Comparison of ENCODE assay signal across 26 cellular contexts in genomic region chr2:70519453-70519852, GRCh38.
"Had no signal": no experiment of that assay in that cellular context is flagged by ENCODE, and none has a peak within 500 bp of the region (broad histone marks: within the 10 kb centered on the region; RNA-seq: fewer than 3 reads in every experiment).

No MANE protein-coding gene starts in this region.

- H3K9me3 ChIP-seq: left ventricle myocardium inferior, mucosa of descending colon, pancreas, prostate gland, sigmoid colon, spleen, suprapubic skin, thoracic aorta, tibial artery, upper lobe of right lung had no signal

- H3K36me3 ChIP-seq: left ventricle myocardium inferior, pancreas, prostate gland, sigmoid colon, spleen, suprapubic skin, thoracic aorta, tibial artery, upper lobe of right lung had no signal

- H3K27ac ChIP-seq: left ventricle myocardium inferior, pancreas, prostate gland, sigmoid colon, spleen, suprapubic skin, thoracic aorta, tibial artery, upper lobe of right lung had no signal

- ATAC-seq: mucosa of descending colon; naive thymus-derived CD4-positive, alpha-beta T cell; natural killer cell treated with Interleukin-12 subunit alpha and Interleukin-12 subunit beta and Interleukin-15 and Interleukin-18, amount 100 ng/mL, for 72 hours; pancreas; right cardiac atrium; stimulated activated effector memory CD8-positive, alpha-beta T cell treated with anti-CD3 and anti-CD28 coated beads, Interleukin-12 subunit alpha, Interleukin-12 subunit beta, amount 100 ng/mL, for 72 hours; upper lobe of right lung had no signal

- H3K27me3 ChIP-seq: pancreas, sigmoid colon, suprapubic skin, upper lobe of right lung had no signal

- FAIRE-seq: islet of Langerhans, pancreas, small intestine, urothelium cell line had no signal

- DNase-seq: hypothalamus; immature natural killer cell; left ventricle myocardium inferior; midbrain; mucosa of descending colon; naive thymus-derived CD4-positive, alpha-beta T cell; pancreas; posterior cingulate gyrus; retina; right cardiac atrium; sigmoid colon; small intestine; spleen; stimulated activated CD4-positive, alpha-beta T cell treated with anti-CD3 and anti-CD28 coated beads, Interleukin-4, amount 100 ng/mL, for 24 hours; stimulated activated naive CD4-positive, alpha-beta T cell; tibial artery; trophoblast cell; upper lobe of right lung had no signal

- H3K4me3 ChIP-seq: left ventricle myocardium inferior, lung, mucosa of descending colon, pancreas, prostate gland, sigmoid colon, spleen, suprapubic skin, thoracic aorta, tibial artery, upper lobe of right lung had no signal
